Comparison of ENCODE assay signal across 8 cellular contexts in genomic region chr11:72780291-72781062, GRCh38. TPM values are rescaled to one million over a fixed set of nuclear protein-coding genes. Genes with fewer than 3 reads are reported as not detected.
DNase-seq lines count a peak whose midpoint lies in the region; ATAC-seq and TF ChIP-seq lines count a peak whose summit lies in the region.

No MANE protein-coding gene starts in this region.

- H3K14ac ChIP-seq in mesenchymal stem cell (ENCODE audit: low read length in 2 of 2): no peak overlapping the region

- no peak overlapping the region for H2BK15ac ChIP-seq in mesenchymal stem cell (ENCODE audit: low read depth, poor library complexity, severe bottlenecking)

- peaks cover 42% of the 10 kb centered on the region for H3K4me1 Mint-ChIP-seq in brain

- no peak overlapping the region for H3K23ac ChIP-seq in mesenchymal stem cell (ENCODE audit: low read length in 2 of 2)

- WGBS in mesenchymal stem cell: 94% methylated on average over 8 of the region's 11 CpGs

- ATAC-seq in left ventricle myocardium superior (no peak), upper lobe of right lung (no peak)

- no peak for DNase-seq in cardiac muscle cell (ENCODE audit: low read depth in 1 of 2, low spot score in 1 of 2)
- no peak for DNase-seq in left ventricle myocardium superior
- no peak for DNase-seq in mesenchymal stem cell
- no peak for DNase-seq in upper lobe of right lung
- DNase-seq in DMS153 treated with DMSO at 0.1 percent for 48 hours (lab: John Stamatoyannopoulos, UW; ENCODE audit: unreplicated experiment): no peak
- DNase-seq in pons (ENCODE audit: low spot score): no peak
- DNase-seq in stimulated activated CD4-positive, alpha-beta T cell treated with anti-CD3 and anti-CD28 coated beads, Interleukin-4, amount 100 ng/mL, for 1 hour: no peak

- H3K4me2 ChIP-seq in mesenchymal stem cell (ENCODE audit: low read length, poor library complexity, severe bottlenecking): peak overlapping the region; percentile 70

- H2BK12ac ChIP-seq in mesenchymal stem cell (ENCODE audit: low read length in 2 of 2): no peak overlapping the region

- H4K8ac ChIP-seq in mesenchymal stem cell (ENCODE audit: low read length): no peak overlapping the region

- H2AFZ ChIP-seq in mesenchymal stem cell (ENCODE audit: low read depth, low read length): no peak overlapping the region

- no peak overlapping the region for H2AK5ac ChIP-seq in mesenchymal stem cell (ENCODE audit: low read length, severe bottlenecking)

- H3K4me3 ChIP-seq in cardiac muscle cell: peak overlapping the region; percentile 75
- peak overlapping the region in 1 of 2 experiments; percentile 70 for H3K4me3 ChIP-seq in mesenchymal stem cell (ENCODE audit: insufficient read depth in 1 of 2, low read depth in 1 of 2, low read length in 2 of 2)
- H3K4me3 ChIP-seq in upper lobe of right lung: peak overlapping the region; percentile 58

- no peaks in the 10 kb centered on the region for H3K9me3 Mint-ChIP-seq in brain

- H3K27me3 Mint-ChIP-seq in brain: peaks cover 12% of the 10 kb centered on the region

- no peak overlapping the region for H2BK120ac ChIP-seq in mesenchymal stem cell (ENCODE audit: low read depth, low read length)

- no peaks in the 10 kb centered on the region for H3K27me3 ChIP-seq in cardiac muscle cell
- peaks cover 4 to 13% of the 10 kb centered on the region in 2 experiments for H3K27me3 ChIP-seq in mesenchymal stem cell (ENCODE audit: control insufficient read depth in 1 of 2, insufficient read depth in 1 of 2, low read length in 2 of 2)
- no peaks in the 10 kb centered on the region for H3K27me3 ChIP-seq in upper lobe of right lung

- no peak overlapping the region for H3K27ac Mint-ChIP-seq in brain

- H4K91ac ChIP-seq in mesenchymal stem cell (ENCODE audit: low read length): no peak overlapping the region

- no peaks in the 10 kb centered on the region for H3K36me3 ChIP-seq in cardiac muscle cell
- H3K36me3 ChIP-seq in mesenchymal stem cell (ENCODE audit: control insufficient read depth in 1 of 2, insufficient read depth in 2 of 2, low read depth in 1 of 2, low read length in 2 of 2): peaks cover 0 to 14% of the 10 kb centered on the region in 2 experiments
- no peaks in the 10 kb centered on the region for H3K36me3 ChIP-seq in upper lobe of right lung

- H3K4ac ChIP-seq in mesenchymal stem cell (ENCODE audit: low read depth in 1 of 2, low read length in 2 of 2): no peak overlapping the region

- H2BK5ac ChIP-seq in mesenchymal stem cell (ENCODE audit: low read depth, low read length, poor library complexity, severe bottlenecking): no peak overlapping the region

- H3K9me3 ChIP-seq in cardiac muscle cell (ENCODE audit: low read depth) (no peaks in the 10 kb centered on the region), mesenchymal stem cell (ENCODE audit: control insufficient read depth, low read length) (no peaks in the 10 kb centered on the region), upper lobe of right lung (no peaks in the 10 kb centered on the region)

- H3K9ac ChIP-seq in mesenchymal stem cell (ENCODE audit: low read length): peak overlapping the region; percentile 48

- intact Hi-C loops in left ventricle myocardium superior (cut with micrococcal nuclease) (no loop called here), upper lobe of right lung (cut with DNase I) (no loop called here)

- TF ChIP-seq CTCF in cardiac muscle cell (IDR thresholded peaks at IDR 0.05; ENCODE audit: low read depth, low read length) (no peak), brain (conservative IDR thresholded peaks at IDR 0.05) (no peak), upper lobe of right lung (IDR thresholded peaks at IDR 0.05) (no peak)

- no peak overlapping the region for H3K27ac ChIP-seq in cardiac muscle cell
- no peak overlapping the region for H3K27ac ChIP-seq in mesenchymal stem cell (ENCODE audit: low read length, poor library complexity, severe bottlenecking)
- peak overlapping the region; percentile 66 for H3K27ac ChIP-seq in upper lobe of right lung

- H3K4me3 Mint-ChIP-seq in brain: peak overlapping the region; percentile 55 to 85 (median 68)

- peaks cover 13% of the 10 kb centered on the region for H3K4me1 ChIP-seq in cardiac muscle cell (ENCODE audit: low read depth)
- peaks cover 42% of the 10 kb centered on the region for H3K4me1 ChIP-seq in mesenchymal stem cell (ENCODE audit: control insufficient read depth, insufficient read depth, low read depth, low read length)
- H3K4me1 ChIP-seq in upper lobe of right lung: peaks cover 36% of the 10 kb centered on the region

- no peaks in the 10 kb centered on the region for H3K36me3 Mint-ChIP-seq in brain

- no peaks in the 10 kb centered on the region for H3K79me1 ChIP-seq in mesenchymal stem cell (replicated peaks; ENCODE audit: low read length, poor library complexity, severe bottlenecking)

- H3K18ac ChIP-seq in mesenchymal stem cell (ENCODE audit: low read depth in 1 of 2, low read length in 2 of 2): peak overlapping the region in 1 of 2 experiments; percentile 3

RNA-seq across cellular contexts. Expression of gene STARD10, which starts 13.4 kb away (rescaled TPM):
- 66.2 and 101 TPM in 2 replicates for total RNA-seq in cardiac muscle cell
- polyA plus RNA-seq in cardiac muscle cell: 91.4 and 139 TPM in 2 replicates
- total RNA-seq in left ventricle myocardium superior: 102 TPM
- polyA plus RNA-seq in brain (ENCODE audit: insufficient read depth, low read depth, low replicate concordance): 109 TPM
- polyA plus RNA-seq in mesenchymal stem cell (2013, experiment 1 of 2): 16.5 TPM
- polyA plus RNA-seq in mesenchymal stem cell (2013, experiment 2 of 2): 13.7 TPM
- 116 TPM for total RNA-seq in upper lobe of right lung

RNA-seq across cellular contexts. Expression of gene ARAP1, which starts 28.3 kb away (rescaled TPM):
- total RNA-seq in cardiac muscle cell (134 and 200 TPM in 2 replicates), left ventricle myocardium superior (58.9 TPM), upper lobe of right lung (226 TPM)
- polyA plus RNA-seq in cardiac muscle cell (41.5 and 54.6 TPM in 2 replicates), brain (ENCODE audit: insufficient read depth, low read depth, low replicate concordance) (36.6 TPM)
- 26.6 TPM for polyA plus RNA-seq in mesenchymal stem cell (2013, experiment 1 of 2)
- polyA plus RNA-seq in mesenchymal stem cell (2013, experiment 2 of 2): 23.6 TPM

RNA-seq across cellular contexts. Expression of gene ATG16L2, which starts 33.7 kb away (rescaled TPM):
- total RNA-seq in cardiac muscle cell (16.7 and 66.8 TPM in 2 replicates), left ventricle myocardium superior (16.3 TPM), upper lobe of right lung (77.5 TPM)
- polyA plus RNA-seq in cardiac muscle cell (47.8 and 80.4 TPM in 2 replicates), brain (ENCODE audit: insufficient read depth, low read depth, low replicate concordance) (6.2 TPM)
- polyA plus RNA-seq in mesenchymal stem cell (2013, experiment 1 of 2): 12.0 TPM
- polyA plus RNA-seq in mesenchymal stem cell (2013, experiment 2 of 2): 10.4 TPM
